Comparison of ENCODE assay signal across 14 cellular contexts in the genomic region with DNA sequence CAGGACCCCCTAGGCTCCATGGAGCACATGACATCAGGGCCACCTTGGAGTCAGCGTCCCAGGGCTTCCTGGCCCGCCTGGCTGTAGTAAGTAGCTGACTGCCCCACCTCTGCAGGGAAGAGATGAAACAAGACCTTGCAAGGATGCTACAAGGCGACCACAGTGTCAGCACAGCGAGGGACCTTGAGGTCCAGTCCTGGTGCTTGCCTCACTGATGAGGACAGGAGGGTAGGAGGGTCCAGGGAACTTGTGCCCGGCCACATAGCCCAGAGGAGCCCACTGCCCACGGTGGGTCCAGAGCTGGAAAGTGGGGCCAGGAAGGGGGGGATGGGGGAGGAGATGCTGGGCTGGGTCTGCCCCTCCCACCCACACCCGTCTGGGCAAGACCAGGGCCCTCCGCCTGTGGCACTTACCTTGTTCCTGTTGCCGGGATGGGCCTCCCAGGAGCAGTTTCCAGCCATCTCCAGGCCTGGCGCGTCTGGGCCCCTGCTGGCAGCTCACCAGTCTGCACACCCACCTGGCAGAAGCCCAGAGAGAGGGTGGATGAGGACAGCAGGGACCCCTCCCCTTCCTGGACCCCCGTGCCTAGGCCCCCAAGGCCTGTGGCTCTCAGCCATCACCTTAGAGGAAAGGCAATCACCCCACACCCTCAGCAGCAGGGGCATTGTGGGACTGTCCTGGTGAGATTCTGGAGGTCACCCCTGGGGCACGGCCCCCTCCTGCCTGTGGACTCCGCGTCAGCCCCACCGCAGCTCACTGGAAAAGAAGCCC. TPM values are rescaled to one million over a fixed set of nuclear protein-coding genes. Genes with fewer than 3 reads are reported as not detected.
DNase-seq lines count a peak whose midpoint lies in the region; ATAC-seq and TF ChIP-seq lines count a peak whose summit lies in the region.
"Had no signal": no experiment of that assay in that cellular context is flagged by ENCODE, and none has a peak within 500 bp of the region (broad histone marks: within the 10 kb centered on the region; RNA-seq: fewer than 3 reads in every experiment).

No MANE protein-coding gene starts in this region.

- H3K9ac ChIP-seq in SK-N-SH (no peak overlapping the region), fibroblast of lung (ENCODE audit: insufficient read depth, low read length) (peak overlapping the region; percentile 89)

- CTCF ChIA-PET in SK-N-SH (lab: Yijun Ruan, JAX): interaction anchor here (1.0 to 4.6 kb wide), 6 partner anchors 8 to 92 kb away, joined by 3 to 26 read pairs (median 4); no protein-coding TSS in a partner anchor

- no peak overlapping the region for H3K27ac Mint-ChIP-seq in progenitor cell of endocrine pancreas
- H3K27ac Mint-ChIP-seq: activated CD4-positive, alpha-beta memory T cell treated with anti-CD3 and anti-CD28 coated beads for 36 hours; activated naive CD8-positive, alpha-beta T cell treated with anti-CD3 and anti-CD28 coated beads for 36 hours had no signal

- no peak; the same call in 2 of the 3 replicates for ATAC-seq in SK-N-SH treated with all-trans-retinoic acid at 6 μM for 48 hours

- H3K9me3 Mint-ChIP-seq in progenitor cell of endocrine pancreas (ENCODE audit: low read depth): no peaks in the 10 kb centered on the region
- H3K9me3 Mint-ChIP-seq: activated CD4-positive, alpha-beta memory T cell treated with anti-CD3 and anti-CD28 coated beads for 36 hours; activated naive CD8-positive, alpha-beta T cell treated with anti-CD3 and anti-CD28 coated beads for 36 hours had no signal

- peak; percentile 78 for DNase-seq in SK-N-SH
- peak; percentile 16 to 28 for DNase-seq in fibroblast of lung (ENCODE audit: low read depth in 2 of 2)
- peak; percentile 75 for DNase-seq in osteoblast (ENCODE audit: insufficient read length, low spot score, missing footprints)
- no peak for DNase-seq in NCI-H2196 (lab: John Stamatoyannopoulos, UW; ENCODE audit: unreplicated experiment)
- DNase-seq in progenitor cell of endocrine pancreas (ENCODE audit: low spot score, unreplicated experiment): no peak
- DNase-seq in activated naive CD4-positive, alpha-beta T cell (lab: John Stamatoyannopoulos, UW): no peak
- DNase-seq: activated CD4-positive, alpha-beta memory T cell treated with anti-CD3 and anti-CD28 coated beads for 36 hours; activated naive CD8-positive, alpha-beta T cell treated with anti-CD3 and anti-CD28 coated beads for 36 hours; DMS79; glutamatergic neuron had no signal

- no peaks in the 10 kb centered on the region for H3K79me2 ChIP-seq in SK-N-SH (ENCODE audit: insufficient read depth)
- peaks cover 49% of the 10 kb centered on the region for H3K79me2 ChIP-seq in fibroblast of lung (ENCODE audit: control insufficient read depth, insufficient read depth, low read length)
- H3K79me2 ChIP-seq in osteoblast (ENCODE audit: insufficient read depth, low read length): peaks cover 13% of the 10 kb centered on the region

- TF ChIP-seq RAD21 in SK-N-SH (IDR thresholded peaks at IDR 0.05; ENCODE audit: low read length): no peak

- POLR2A ChIA-PET in SK-N-SH (lab: Yijun Ruan, JAX): no interaction called here

- 0 out of 2 replicates have a peak overlapping the region, but pooled peaks have one; percentile 67 for H2AFZ ChIP-seq in SK-N-SH (ENCODE audit: low read depth)
- H2AFZ ChIP-seq in fibroblast of lung (ENCODE audit: low read length): no peak overlapping the region
- H2AFZ ChIP-seq in osteoblast (ENCODE audit: low read length): no peak overlapping the region

- H4K20me1 ChIP-seq in SK-N-SH (ENCODE audit: insufficient read depth) (no peaks in the 10 kb centered on the region), fibroblast of lung (ENCODE audit: control insufficient read depth, extremely low read depth, insufficient read depth, low read length) (no peaks in the 10 kb centered on the region), osteoblast (ENCODE audit: insufficient read depth, low read length) (no peaks in the 10 kb centered on the region)

- peaks cover 30% of the 10 kb centered on the region for H3K4me1 Mint-ChIP-seq in progenitor cell of endocrine pancreas (ENCODE audit: low read depth)
- H3K4me1 Mint-ChIP-seq: activated naive CD8-positive, alpha-beta T cell treated with anti-CD3 and anti-CD28 coated beads for 36 hours had no signal

- H3K36me3 Mint-ChIP-seq in progenitor cell of endocrine pancreas (ENCODE audit: insufficient read depth): no peaks in the 10 kb centered on the region
- H3K36me3 Mint-ChIP-seq: activated CD4-positive, alpha-beta memory T cell treated with anti-CD3 and anti-CD28 coated beads for 36 hours; activated naive CD8-positive, alpha-beta T cell treated with anti-CD3 and anti-CD28 coated beads for 36 hours had no signal

- H3K4me3 Mint-ChIP-seq in progenitor cell of endocrine pancreas (ENCODE audit: low read depth): no peak overlapping the region
- H3K4me3 Mint-ChIP-seq: activated CD4-positive, alpha-beta memory T cell treated with anti-CD3 and anti-CD28 coated beads for 36 hours; activated naive CD8-positive, alpha-beta T cell treated with anti-CD3 and anti-CD28 coated beads for 36 hours had no signal

- no peaks in the 10 kb centered on the region for H3F3A ChIP-seq in SK-N-SH (replicated peaks; ENCODE audit: insufficient read depth)

- H3K36me3 ChIP-seq in SK-N-SH (replicated peaks in 1 of 2; ENCODE audit: control insufficient read depth in 1 of 2, insufficient read depth in 2 of 2, low read length in 1 of 2): no peaks in the 10 kb centered on the region
- peaks cover 29% of the 10 kb centered on the region for H3K36me3 ChIP-seq in fibroblast of lung (ENCODE audit: control insufficient read depth, insufficient read depth, low read length)
- H3K36me3 ChIP-seq in osteoblast (ENCODE audit: insufficient read depth, low read length): peaks cover 3% of the 10 kb centered on the region
- H3K36me3 ChIP-seq in urinary bladder (ENCODE audit: insufficient read depth): no peaks in the 10 kb centered on the region

- peaks cover 17% of the 10 kb centered on the region for H3K27me3 Mint-ChIP-seq in progenitor cell of endocrine pancreas

- 89% methylated on average over 8 of the region's 16 CpGs for WGBS in SK-N-SH (ENCODE audit: low lambda C conversion rate)
- 39% methylated on average over 16 of the region's 16 CpGs for WGBS in urinary bladder

- H3K4me1 ChIP-seq in SK-N-SH (ENCODE audit: control insufficient read depth in 1 of 2, insufficient read depth in 2 of 2, low read depth in 1 of 2, low read length in 1 of 2) (peaks cover 28 to 46% of the 10 kb centered on the region in 2 experiments; a peak in 3 of 4 replicates), fibroblast of lung (ENCODE audit: control insufficient read depth, extremely low read depth, insufficient read depth, low read length) (peaks cover 33% of the 10 kb centered on the region), osteoblast (ENCODE audit: insufficient read depth, low read length) (peaks cover 59% of the 10 kb centered on the region), urinary bladder (ENCODE audit: insufficient read depth) (no peaks in the 10 kb centered on the region)

- TF ChIP-seq CTCF in SK-N-SH (IDR thresholded peaks at IDR 0.05) (no peak), fibroblast of lung (conservative IDR thresholded peaks at IDR 0.05 in 1 of 2, IDR thresholded peaks at IDR 0.05 in 1 of 2; ENCODE audit: low read depth in 1 of 2, low read length in 2 of 2) (no peak), osteoblast (IDR thresholded peaks at IDR 0.05; ENCODE audit: extremely low read depth, low read depth, low read length) (no peak), progenitor cell of endocrine pancreas (IDR thresholded peaks at IDR 0.05; ENCODE audit: unreplicated experiment) (no peak)

- H3K9me3 ChIP-seq in SK-N-SH: no peaks in the 10 kb centered on the region
- H3K9me3 ChIP-seq in fibroblast of lung (ENCODE audit: control insufficient read depth, insufficient read depth, low read depth, low read length): no peaks in the 10 kb centered on the region
- H3K9me3 ChIP-seq in osteoblast (ENCODE audit: low read depth, low read length): no peaks in the 10 kb centered on the region

- H3K9me2 ChIP-seq in SK-N-SH: no peaks in the 10 kb centered on the region

- H3K27me3 ChIP-seq in SK-N-SH (ENCODE audit: insufficient read depth) (no peaks in the 10 kb centered on the region), fibroblast of lung (ENCODE audit: control insufficient read depth, insufficient read depth, low read length) (no peaks in the 10 kb centered on the region), osteoblast (ENCODE audit: insufficient read depth, low read length) (no peaks in the 10 kb centered on the region)

- no peak overlapping the region for H3K4me2 ChIP-seq in SK-N-SH
- H3K4me2 ChIP-seq in fibroblast of lung (ENCODE audit: extremely low read depth, insufficient read depth, low read length): peak overlapping the region; percentile 97
- peak overlapping the region; percentile 81 for H3K4me2 ChIP-seq in osteoblast (ENCODE audit: insufficient read depth, low read length)

- TF ChIP-seq EP300 in SK-N-SH (IDR thresholded peaks at IDR 0.05; ENCODE audit: borderline replicate concordance in 1 of 2, low read depth in 1 of 2, low read length in 1 of 2): no peak

- H3K4me3 ChIP-seq in SK-N-SH (ENCODE audit: low read depth in 2 of 2, low read length in 1 of 2) (no peak overlapping the region), fibroblast of lung (replicated peaks in 1 of 4; ENCODE audit: control extremely low read depth in 1 of 4, insufficient read depth in 1 of 4, low read depth in 3 of 4, low read length in 4 of 4) (peak overlapping the region in 2 of 4 experiments; percentile 89 to 96), osteoblast (ENCODE audit: insufficient read depth, low read length) (no peak overlapping the region), urinary bladder (ENCODE audit: low read depth, low read length) (no peak overlapping the region)

- H3K27ac ChIP-seq in SK-N-SH (ENCODE audit: low read depth in 2 of 2, low read length in 1 of 2) (peak overlapping the region; percentile 47 to 67; a peak in 2 of 4 replicates), fibroblast of lung (ENCODE audit: insufficient read depth, low read length) (peak overlapping the region; percentile 98), osteoblast (ENCODE audit: low read depth, low read length) (peak overlapping the region; percentile 85), urinary bladder (ENCODE audit: low read depth) (peak overlapping the region; percentile 93)

RNA-seq across cellular contexts. Expression of a gene that starts 3.4 kb away (rescaled TPM):
- 0.18 and 0.19 TPM in 2 replicates for polyA plus RNA-seq in SK-N-SH (2012; rRNA removed)
- 0.08 and 0.12 TPM in 2 replicates for polyA plus RNA-seq in SK-N-SH (2012; cell fraction: cytosol; rRNA removed)
- polyA plus RNA-seq in SK-N-SH (2012; cell fraction: nucleus; rRNA removed): 0.21 and 0.39 TPM in 2 replicates
- total RNA-seq in fibroblast of lung: 63.9 and 84.2 TPM in 2 replicates
- 47.5 and 88.1 TPM in 2 replicates for polyA plus RNA-seq in fibroblast of lung
- 87.8 and 142 TPM in 2 replicates for polyA plus RNA-seq in fibroblast of lung (2012)
- polyA minus RNA-seq in fibroblast of lung (ENCODE audit: low replicate concordance): 84.7 and 165 TPM in 2 replicates
- 39.4 and 41.5 TPM in 2 replicates for total RNA-seq in osteoblast
- 48.5 TPM for total RNA-seq in urinary bladder
- 151 TPM for polyA plus RNA-seq in urinary bladder
- total RNA-seq in progenitor cell of endocrine pancreas: 0.24 and 0.41 TPM in 2 replicates
- total RNA-seq: activated CD4-positive, alpha-beta memory T cell treated with anti-CD3 and anti-CD28 coated beads for 36 hours; activated naive CD8-positive, alpha-beta T cell treated with anti-CD3 and anti-CD28 coated beads for 36 hours had no signal

RNA-seq across cellular contexts. Expression of a gene that starts 28.8 kb away (rescaled TPM):
- not detected in 2 replicates for polyA plus RNA-seq in SK-N-SH (2012; rRNA removed)
- polyA plus RNA-seq in SK-N-SH (2012; cell fraction: cytosol; rRNA removed): not detected in 2 replicates
- polyA plus RNA-seq in SK-N-SH (2012; cell fraction: nucleus; rRNA removed): not detected in 2 replicates
- not detected in 2 replicates for total RNA-seq in fibroblast of lung
- not detected in 2 replicates for polyA plus RNA-seq in fibroblast of lung
- polyA plus RNA-seq in fibroblast of lung (2012): not detected in 2 replicates
- polyA minus RNA-seq in fibroblast of lung (ENCODE audit: low replicate concordance): 2.3 TPM in 1 of 2 replicates, not detected in the other
- not detected in 2 replicates for total RNA-seq in osteoblast
- total RNA-seq in urinary bladder: not detected
- 1.5 TPM for polyA plus RNA-seq in urinary bladder
- not detected in 2 replicates for total RNA-seq in progenitor cell of endocrine pancreas
- total RNA-seq: activated CD4-positive, alpha-beta memory T cell treated with anti-CD3 and anti-CD28 coated beads for 36 hours; activated naive CD8-positive, alpha-beta T cell treated with anti-CD3 and anti-CD28 coated beads for 36 hours; dorsolateral prefrontal cortex; mesenteric fat pad had no signal

RNA-seq across cellular contexts. Expression of a gene that starts 39.1 kb away (rescaled TPM):
- polyA plus RNA-seq in SK-N-SH (2012; rRNA removed) (7.6 and 8.7 TPM in 2 replicates), fibroblast of lung (7.7 and 9.7 TPM in 2 replicates), urinary bladder (14.4 TPM)
- 3.3 and 4.5 TPM in 2 replicates for polyA plus RNA-seq in SK-N-SH (2012; cell fraction: cytosol; rRNA removed)
- 36.5 and 41.4 TPM in 2 replicates for polyA plus RNA-seq in SK-N-SH (2012; cell fraction: nucleus; rRNA removed)
- total RNA-seq in fibroblast of lung (8.7 and 11.7 TPM in 2 replicates), osteoblast (14.1 and 17.4 TPM in 2 replicates), urinary bladder (14.0 TPM), progenitor cell of endocrine pancreas (19.7 and 20.9 TPM in 2 replicates)
- polyA plus RNA-seq in fibroblast of lung (2012): 7.1 and 9.9 TPM in 2 replicates
- polyA minus RNA-seq in fibroblast of lung (ENCODE audit: low replicate concordance): 24.2 and 31.8 TPM in 2 replicates

Comparison
In these comparisons a context has a peak if more than half of its experiments do, and no peak if none do; other contexts are left out.
1. DNase-seq: peak in SK-N-SH (single experiment), fibroblast of lung (2 of 2) and osteoblast (single experiment); none in NCI-H2196 (single experiment), progenitor cell of endocrine pancreas (single experiment) and activated naive CD4-positive, alpha-beta T cell (0 of 4).
2. RNA of a gene that starts 3.4 kb away (total RNA-seq): 63.9 to 84.2 TPM in fibroblast of lung, 48.5 TPM in urinary bladder (single experiment) and 39.4 to 41.5 TPM in osteoblast; 0.24 to 0.41 TPM in progenitor cell of endocrine pancreas; every median in the first group is over 10 times any median in the second.
3. Peak in every context shown above with its lines, with median percentiles within 50 percentile points of each other: H3K27ac ChIP-seq.